Comparison of ENCODE assay signal across 15 cellular contexts in the genomic region with DNA sequence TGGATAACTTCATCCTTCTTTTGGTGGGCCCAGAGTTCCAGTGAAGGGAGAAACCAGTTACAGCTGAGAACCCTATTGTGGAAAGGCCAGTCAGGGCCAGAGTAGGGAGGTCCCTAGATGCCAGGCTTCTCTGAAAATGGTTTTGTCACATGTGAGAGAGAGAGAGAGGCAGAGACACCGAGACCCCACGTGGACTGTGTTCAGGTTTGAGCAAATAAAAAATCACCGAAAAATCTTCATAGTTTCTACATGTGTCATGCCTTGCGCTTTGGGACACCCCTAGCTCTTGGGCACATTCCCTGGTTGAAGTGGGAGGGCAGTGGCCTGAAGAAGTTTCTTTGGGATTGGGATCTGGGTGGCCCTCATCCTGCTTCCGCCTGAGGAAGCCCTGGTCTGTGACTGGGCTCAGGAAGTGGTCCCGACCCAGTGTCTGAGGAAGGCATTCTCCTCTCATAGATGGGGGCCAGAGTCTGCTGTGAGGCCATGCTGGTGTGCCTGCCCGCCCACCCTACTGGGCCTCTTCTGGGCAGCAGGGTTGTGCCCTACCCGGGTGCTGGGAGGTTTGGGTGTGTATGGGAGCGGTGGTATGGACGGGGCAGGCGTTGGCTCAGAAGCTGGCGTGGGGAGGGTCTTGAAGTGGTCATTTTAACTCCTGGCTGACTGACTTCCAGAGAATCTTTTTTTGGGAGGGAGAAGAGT. TPM values are rescaled to one million over a fixed set of nuclear protein-coding genes. Genes with fewer than 3 reads are reported as not detected.
DNase-seq lines count a peak whose midpoint lies in the region; ATAC-seq and TF ChIP-seq lines count a peak whose summit lies in the region.
"Had no signal": no experiment of that assay in that cellular context is flagged by ENCODE, and none has a peak within 500 bp of the region (broad histone marks: within the 10 kb centered on the region; RNA-seq: fewer than 3 reads in every experiment).

No MANE protein-coding gene starts in this region.

- no peaks in the 10 kb centered on the region for H3K27me3 Mint-ChIP-seq in activated CD8-positive, alpha-beta T cell treated with anti-CD3 and anti-CD28 coated beads for 36 hours
- peaks cover 0 to 1% (median 0%) of the 10 kb centered on the region in 3 donors for H3K27me3 Mint-ChIP-seq in immature natural killer cell (ENCODE audit: low read depth in 3 of 3)

- H3K9me3 Mint-ChIP-seq in activated CD8-positive, alpha-beta T cell treated with anti-CD3 and anti-CD28 coated beads for 36 hours = no peaks in the 10 kb centered on the region
- H3K9me3 Mint-ChIP-seq in immature natural killer cell = no peaks in the 10 kb centered on the region

- WGBS in heart left ventricle, 4 donors = 90 to 95% (median 93%) methylated on average over 12 of the region's 12 CpGs

- H3K27ac Mint-ChIP-seq in activated CD8-positive, alpha-beta T cell treated with anti-CD3 and anti-CD28 coated beads for 36 hours = peak overlapping the region; percentile 87
- H3K27ac Mint-ChIP-seq in immature natural killer cell = peak overlapping the region in 5 of 6 donors; percentile 40 to 80 (median 69)

- intact Hi-C loops in cardiac septum (cut with DNase I) = no loop called here
- intact Hi-C loops in heart left ventricle (cut with DNase I) = no loop called here
- intact Hi-C loops in activated CD8-positive, alpha-beta T cell treated with anti-CD3 and anti-CD28 coated beads for 36 hours (cut with micrococcal nuclease) = no loop called here

- no peak for TF ChIP-seq CTCF in heart left ventricle (IDR thresholded peaks at IDR 0.05)
- TF ChIP-seq CTCF in activated CD8-positive, alpha-beta T cell treated with anti-CD3 and anti-CD28 coated beads for 36 hours (IDR thresholded peaks at IDR 0.05) = no peak

- peaks cover 0 to 66% (median 37%) of the 10 kb centered on the region in 12 donors for H3K4me1 ChIP-seq in heart left ventricle

- H3K36me3 ChIP-seq in heart left ventricle = peaks cover 0 to 2% (median 0%) of the 10 kb centered on the region in 9 donors
- H3K36me3 ChIP-seq: breast epithelium had no signal

- POLR2A ChIA-PET in activated CD8-positive, alpha-beta T cell treated with anti-CD3 and anti-CD28 coated beads for 36 hours (lab: Charles Lee) = interaction anchor here (1.2 to 4.1 kb wide), 4 partner anchors 8 to 145 kb away, joined by 3 to 26 read pairs (median 4); no protein-coding TSS in a partner anchor

- no peak overlapping the region for H3K27ac ChIP-seq in heart left ventricle

- H3K4me3 ChIP-seq in heart left ventricle = no peak overlapping the region
- H3K4me3 ChIP-seq: breast epithelium had no signal

- ATAC-seq in heart left ventricle (no peak), GM21825 (IDR thresholded peaks at IDR 0.05; ENCODE audit: unreplicated experiment) (no peak), GM18873 (IDR thresholded peaks at IDR 0.05; ENCODE audit: low FRiP score, unreplicated experiment) (no peak)
- ATAC-seq in activated CD8-positive, alpha-beta T cell treated with anti-CD3 and anti-CD28 coated beads for 36 hours = peak; percentile 38

- peak; percentile 70 for DNase-seq in cardiac septum (ENCODE audit: low spot score)
- no peak for DNase-seq in heart left ventricle
- DNase-seq in activated CD8-positive, alpha-beta T cell treated with anti-CD3 and anti-CD28 coated beads for 36 hours = peak; percentile 37
- DNase-seq in immature natural killer cell = no peak
- DNase-seq in COLO668 (lab: John Stamatoyannopoulos, UW; ENCODE audit: unreplicated experiment) = no peak
- no peak for DNase-seq in NCI-H1417 treated with DMSO at 0.1 percent for 48 hours (lab: John Stamatoyannopoulos, UW)
- DNase-seq: HCEC 1CT; kidney; MM.1S; NCI-H2107; SIG-M5; stimulated activated CD4-positive, alpha-beta T cell treated with anti-CD3 and anti-CD28 coated beads, Interleukin-2, amount 100 ng/mL, for 24 hours had no signal

- H3K4me1 Mint-ChIP-seq in activated CD8-positive, alpha-beta T cell treated with anti-CD3 and anti-CD28 coated beads for 36 hours (ENCODE audit: low read depth) = peaks cover 94% of the 10 kb centered on the region
- H3K4me1 Mint-ChIP-seq in immature natural killer cell = peaks cover 79 to 92% of the 10 kb centered on the region in 2 donors

- CTCF ChIA-PET in activated CD8-positive, alpha-beta T cell treated with anti-CD3 and anti-CD28 coated beads for 36 hours (lab: Charles Lee) = interaction anchor here (1.4 kb wide), 1 partner anchor 11 kb away, joined by 6 read pairs; no protein-coding TSS in a partner anchor

- peak overlapping the region; percentile 21 for H3K4me3 Mint-ChIP-seq in activated CD8-positive, alpha-beta T cell treated with anti-CD3 and anti-CD28 coated beads for 36 hours
- no peak overlapping the region for H3K4me3 Mint-ChIP-seq in immature natural killer cell

- H3K36me3 Mint-ChIP-seq in activated CD8-positive, alpha-beta T cell treated with anti-CD3 and anti-CD28 coated beads for 36 hours (ENCODE audit: low read depth) = peaks cover 60% of the 10 kb centered on the region
- H3K36me3 Mint-ChIP-seq in immature natural killer cell = no peaks in the 10 kb centered on the region

- TF ChIP-seq POLR2A in heart left ventricle (IDR thresholded peaks at IDR 0.05) = no peak

- no peaks in the 10 kb centered on the region for H3K27me3 ChIP-seq in heart left ventricle
- H3K27me3 ChIP-seq: breast epithelium had no signal

- H3K9me3 ChIP-seq in heart left ventricle = no peaks in the 10 kb centered on the region
- H3K9me3 ChIP-seq: breast epithelium had no signal

RNA-seq across cellular contexts. Expression of gene NCK2, which starts 16.1 kb away (rescaled TPM):
- total RNA-seq in cardiac septum (33.2 TPM), heart left ventricle (10 to 100 TPM; 28.4 to 54.2 (median 35.0) TPM)
- polyA plus RNA-seq in heart left ventricle (10 to 100 TPM; 22.6 to 23.9 TPM), immature natural killer cell (10 to 100 TPM; 10.7 to 22.1 (median 16.2) TPM)
- 10 to 100 TPM; 68.3 to 69.7 TPM for total RNA-seq in activated CD8-positive, alpha-beta T cell treated with anti-CD3 and anti-CD28 coated beads for 36 hours

Comparison
In these comparisons a context has a peak if more than half of its experiments do, and no peak if none do; other contexts are left out.
1. DNase-seq: peak in cardiac septum (single experiment) and activated CD8-positive, alpha-beta T cell treated with anti-CD3 and anti-CD28 coated beads for 36 hours (single experiment); none in heart left ventricle (0 of 5), immature natural killer cell (0 of 3), COLO668 (single experiment) and NCI-H1417 treated with DMSO at 0.1 percent for 48 hours (single experiment).